ENCODE assay signal across 8 cellular contexts in genomic region chr16:67150833-67151396, GRCh38. TPM values are rescaled to one million over a fixed set of nuclear protein-coding genes. Genes with fewer than 3 reads are reported as not detected.
A peak's percentile ranks its signal among the peaks of the same experiment; 100 is the strongest.
DNase-seq lines count a peak whose midpoint lies in the region; ATAC-seq and TF ChIP-seq lines count a peak whose summit lies in the region.

Gene B3GNT9 (minus strand): TSS chr16:67150998. CDS start chr16:67150485, 513 bp downstream.

- no peaks in the 10 kb centered on the region for H3K9me3 Mint-ChIP-seq in activated T-helper 17 cell treated with anti-CD3 and anti-CD28 coated beads, Interleukin-2, amount 50 U/mL, for 72 hours

- POLR2A ChIA-PET in OCI-LY7 (lab: Charles Lee) = interaction anchor here (0.6 kb wide), 1 partner anchor 109 kb away, joined by 3 read pairs; no protein-coding TSS in a partner anchor

- no peaks in the 10 kb centered on the region for H4K20me1 ChIP-seq in neural cell (ENCODE audit: insufficient read depth)
- no peaks in the 10 kb centered on the region for H4K20me1 ChIP-seq in OCI-LY7 (ENCODE audit: insufficient read depth, low read length)

- BruUV-seq in OCI-LY7 (replicated peaks; lab: Mats Ljungman, UMichigan) = no TSS peak

- peak within 1 kb of the TSS; percentile 75 for H3K27ac Mint-ChIP-seq in activated T-helper 17 cell treated with anti-CD3 and anti-CD28 coated beads, Interleukin-2, amount 50 U/mL, for 72 hours

- TF ChIP-seq EP300 in gastroesophageal sphincter (IDR thresholded peaks at IDR 0.05) (no peak), neural cell (conservative IDR thresholded peaks at IDR 0.05; ENCODE audit: poor library complexity, severe bottlenecking) (no peak)

- H3K27me3 Mint-ChIP-seq in activated T-helper 17 cell treated with anti-CD3 and anti-CD28 coated beads, Interleukin-2, amount 50 U/mL, for 72 hours = no peaks in the 10 kb centered on the region

- H3K27me3 ChIP-seq in gastroesophageal sphincter (no peaks in the 10 kb centered on the region), neural cell (ENCODE audit: insufficient read depth, low read depth, low read length) (peaks cover 76% of the 10 kb centered on the region)

- H3K9ac ChIP-seq in neural cell (ENCODE audit: low read length) = no peak within 1 kb of the TSS

- DNase-seq in DMS53 treated with DMSO at 0.1 percent for 48 hours (lab: John Stamatoyannopoulos, UW; ENCODE audit: unreplicated experiment) (peak; percentile 37), NB4 (ENCODE audit: low read depth) (peak; percentile 5), CD1c-positive myeloid dendritic cell (ENCODE audit: extremely low spot score) (no peak), OCI-LY7 (ENCODE audit: low spot score) (no peak)

- peaks cover 0 to 49% (median 22%) of the 10 kb centered on the region in 3 donors for H3K4me1 ChIP-seq in gastroesophageal sphincter
- no peaks in the 10 kb centered on the region for H3K4me1 ChIP-seq in OCI-LY7 (ENCODE audit: insufficient read depth, low read length, poor library complexity, severe bottlenecking)

- TF ChIP-seq CTCF in NB4 (IDR thresholded peaks at IDR 0.05; ENCODE audit: low read depth, low read length) (no peak), gastroesophageal sphincter (IDR thresholded peaks at IDR 0.05) (peak in 1 of 4 experiments; percentile 8), neural cell (IDR thresholded peaks at IDR 0.05; ENCODE audit: poor library complexity, severe bottlenecking) (no peak), OCI-LY7 (conservative IDR thresholded peaks at IDR 0.05; ENCODE audit: low read length) (no peak)

- 2% methylated on average over 9 of the region's 34 CpGs; no CpG with 5 or more reads in 1 of the 2 donors for WGBS in gastroesophageal sphincter (ENCODE audit: low coverage in 1 of 2), 2 donors

- no peaks in the 10 kb centered on the region for H3K79me2 ChIP-seq in neural cell (replicated peaks; ENCODE audit: insufficient read depth, low read length)
- no peaks in the 10 kb centered on the region for H3K79me2 ChIP-seq in OCI-LY7 (ENCODE audit: insufficient read depth, low read depth, low read length)

- intact Hi-C loops in OCI-LY7 (cut with micrococcal nuclease; ENCODE audit: unreplicated experiment) = no loop called here

- H3K4me3 ChIP-seq in NB4 (ENCODE audit: low read depth, low read length) (no peak within 1 kb of the TSS), gastroesophageal sphincter (peak within 1 kb of the TSS; percentile 43 to 80), neural cell (ENCODE audit: low read length) (peak within 1 kb of the TSS; percentile 43), OCI-LY7 (ENCODE audit: low read depth, low read length, poor library complexity, severe bottlenecking) (no peak within 1 kb of the TSS)

- no peaks in the 10 kb centered on the region for H3K9me3 ChIP-seq in gastroesophageal sphincter
- H3K9me3 ChIP-seq in neural cell (ENCODE audit: low read length) = peaks cover 3% of the 10 kb centered on the region
- H3K9me3 ChIP-seq in OCI-LY7 (ENCODE audit: low read length) = no peaks in the 10 kb centered on the region

- ATAC-seq in GM19463 (IDR thresholded peaks at IDR 0.05; ENCODE audit: unreplicated experiment) (peak; percentile 50), gastroesophageal sphincter (peak; percentile 84)
- peak; percentile 66 for ATAC-seq in activated T-helper 17 cell treated with anti-CD3 and anti-CD28 coated beads, Interleukin-2, amount 50 U/mL, for 72 hours (replicated peaks)

- H3K4me3 Mint-ChIP-seq in activated T-helper 17 cell treated with anti-CD3 and anti-CD28 coated beads, Interleukin-2, amount 50 U/mL, for 72 hours = peak within 1 kb of the TSS; percentile 77

- H3K4me1 Mint-ChIP-seq in activated T-helper 17 cell treated with anti-CD3 and anti-CD28 coated beads, Interleukin-2, amount 50 U/mL, for 72 hours = peaks cover 15% of the 10 kb centered on the region

- H3K36me3 Mint-ChIP-seq in activated T-helper 17 cell treated with anti-CD3 and anti-CD28 coated beads, Interleukin-2, amount 50 U/mL, for 72 hours (ENCODE audit: low read depth) = peaks cover 43% of the 10 kb centered on the region

- CTCF ChIA-PET in OCI-LY7 (lab: Charles Lee; ENCODE audit: unreplicated experiment) = no interaction called here

- H3K4me2 ChIP-seq in neural cell (ENCODE audit: low read length) (no peak within 1 kb of the TSS), OCI-LY7 (ENCODE audit: low read length) (no peak within 1 kb of the TSS)

- H2AFZ ChIP-seq in neural cell (ENCODE audit: low read depth, low read length) (no peak within 1 kb of the TSS), OCI-LY7 (ENCODE audit: low read length) (no peak within 1 kb of the TSS)

- peak within 1 kb of the TSS; percentile 72 to 95 (median 92) for H3K27ac ChIP-seq in gastroesophageal sphincter
- H3K27ac ChIP-seq in neural cell (ENCODE audit: low read length) = no peak within 1 kb of the TSS
- no peak within 1 kb of the TSS for H3K27ac ChIP-seq in OCI-LY7 (ENCODE audit: low read depth, low read length, poor library complexity, severe bottlenecking)

- H3F3A ChIP-seq in neural cell (ENCODE audit: insufficient read depth, low read length, poor library complexity, severe bottlenecking) = no peaks in the 10 kb centered on the region

- H3K36me3 ChIP-seq in gastroesophageal sphincter (peaks cover 0 to 37% of the 10 kb centered on the region in 2 donors), neural cell (ENCODE audit: insufficient read depth, low read length) (peaks cover 4% of the 10 kb centered on the region), OCI-LY7 (ENCODE audit: insufficient read depth, low read length) (peaks cover 30% of the 10 kb centered on the region)

- no peak for TF ChIP-seq POLR2A in NB4 (IDR thresholded peaks at IDR 0.05; ENCODE audit: extremely low read depth, insufficient read length)
- no peak for TF ChIP-seq POLR2A in gastroesophageal sphincter (IDR thresholded peaks at IDR 0.05)

- no peaks in the 10 kb centered on the region for H3K9me2 ChIP-seq in neural cell (ENCODE audit: insufficient read depth, low read length)
- no peaks in the 10 kb centered on the region for H3K9me2 ChIP-seq in OCI-LY7 (ENCODE audit: insufficient read depth, low read length)

- no peak for TF ChIP-seq RAD21 in neural cell (conservative IDR thresholded peaks at IDR 0.05)

TF ChIP-seq in neural cell, 6 proteins besides CTCF, POLR2A, EP300 and RAD21:
- TF ChIP-seq TAF1 (IDR thresholded peaks at IDR 0.05; ENCODE audit: low read depth) (no peak), EZH2 (IDR thresholded peaks at IDR 0.05; ENCODE audit: borderline replicate concordance, insufficient read depth, low read length, poor library complexity, severe bottlenecking) (peak; percentile 81), MXI1 (conservative IDR thresholded peaks at IDR 0.05; ENCODE audit: poor library complexity, severe bottlenecking) (no peak), REST (IDR thresholded peaks at IDR 0.05; ENCODE audit: borderline replicate concordance) (no peak), POLR2AphosphoS5 (IDR thresholded peaks at IDR 0.05) (no peak), SMC3 (conservative IDR thresholded peaks at IDR 0.05; ENCODE audit: poor library complexity) (no peak)

RNA-seq across cellular contexts. Expression of gene B3GNT9, which starts in this region (rescaled TPM):
- 10 to 100 TPM in 1 of 2 donors, 1 to 10 TPM in 1; 8.3 to 12.3 TPM for total RNA-seq in activated T-helper 17 cell treated with anti-CD3 and anti-CD28 coated beads, Interleukin-2, amount 50 U/mL, for 72 hours
- 10 to 100 TPM; 16.3 to 33.6 (median 23.1) TPM for total RNA-seq in gastroesophageal sphincter
- not detected in 2 replicates for polyA plus RNA-seq in neural cell
- 0.24 TPM in 1 of 2 replicates, not detected in the other for polyA minus RNA-seq in neural cell
- 1.1 and 2.7 TPM in 2 replicates for total RNA-seq in OCI-LY7 (2014; rRNA removed; shearing (Covaris generic))
- total RNA-seq in OCI-LY7 (2022) = 2.7 TPM in 2 replicates

Comparison
In these comparisons a context has a peak if more than half of its experiments do, and no peak if none do; other contexts are left out.
1. DNase-seq: peak in DMS53 treated with DMSO at 0.1 percent for 48 hours (single experiment) and NB4 (single experiment); none in CD1c-positive myeloid dendritic cell (single experiment) and OCI-LY7 (single experiment).
2. H3K4me3 ChIP-seq: peak in gastroesophageal sphincter (2 of 2) and neural cell (single experiment); none in NB4 (single experiment) and OCI-LY7 (single experiment).
3. H3K27ac ChIP-seq: peak in gastroesophageal sphincter (4 of 4); none in neural cell (single experiment) and OCI-LY7 (single experiment).
4. Peak in every context shown above with its lines, with median percentiles within 50 percentile points of each other: ATAC-seq.